ENCODE assay signal across 8 cellular contexts in genomic region chr10:110641256-110641655, GRCh38. TPM values are rescaled to one million over a fixed set of nuclear protein-coding genes. Genes with fewer than 3 reads are reported as not detected.
DNase-seq lines count a peak whose midpoint lies in the region; ATAC-seq and TF ChIP-seq lines count a peak whose summit lies in the region.

No MANE protein-coding gene starts in this region.

- no peaks in the 10 kb centered on the region for H4K20me1 ChIP-seq in OCI-LY1 (ENCODE audit: insufficient read depth, low read length)

- H3K9me3 ChIP-seq in OCI-LY1 (ENCODE audit: low read length) (no peaks in the 10 kb centered on the region), psoas muscle (no peaks in the 10 kb centered on the region)

- peak overlapping the region; percentile 26; the same call in 1 of the 2 replicates for H3K9ac ChIP-seq in OCI-LY1 (ENCODE audit: low read length)

- no peaks in the 10 kb centered on the region for H3K36me3 ChIP-seq in OCI-LY1 (ENCODE audit: insufficient read depth, low read length)
- no peaks in the 10 kb centered on the region for H3K36me3 ChIP-seq in brain microvascular endothelial cell (replicated peaks)
- no peaks in the 10 kb centered on the region for H3K36me3 ChIP-seq in psoas muscle (ENCODE audit: insufficient read depth in 1 of 2, low read depth in 1 of 2)

- DNase-seq in activated T-cell treated with anti-CD3 and anti-CD28 coated beads for 24 hours (ENCODE audit: low read depth) = peak; percentile 49
- no peak for DNase-seq in activated T-cell treated with anti-CD3 and anti-CD28 coated beads for 4 hours
- DNase-seq in brain microvascular endothelial cell = peak; percentile 51
- peak; percentile 41 to 59 for DNase-seq in psoas muscle
- DNase-seq in germinal center (ENCODE audit: low spot score) = no peak
- no peak for DNase-seq in HFFc6
- DNase-seq in NCI-H1105 treated with DMSO at 0.1 percent for 48 hours (lab: John Stamatoyannopoulos, UW) = no peak

- H3K4me1 ChIP-seq in OCI-LY1 (ENCODE audit: insufficient read depth, low read length, severe bottlenecking) = peaks cover 61% of the 10 kb centered on the region
- peaks cover 17% of the 10 kb centered on the region for H3K4me1 ChIP-seq in psoas muscle

- intact Hi-C loops in psoas muscle (cut with DNase I) = loop anchor here (5.0 kb wide), 2 partner anchors 36 to 41 kb away; no protein-coding TSS in a partner anchor

- H3K9me2 ChIP-seq in OCI-LY1 (ENCODE audit: low read depth, low read length) = no peaks in the 10 kb centered on the region

- H3K27ac ChIP-seq in OCI-LY1 (ENCODE audit: low read depth, low read length, poor library complexity, severe bottlenecking) = peak overlapping the region; percentile 89
- H3K27ac ChIP-seq in brain microvascular endothelial cell = no peak overlapping the region
- H3K27ac ChIP-seq in psoas muscle = peak overlapping the region; percentile 37

- H3K27me3 ChIP-seq in OCI-LY1 (ENCODE audit: insufficient read depth, low read length) (no peaks in the 10 kb centered on the region), brain microvascular endothelial cell (replicated peaks) (no peaks in the 10 kb centered on the region), psoas muscle (ENCODE audit: insufficient read depth in 3 of 3, low read length in 2 of 3) (peaks cover 0 to 4% (median 0%) of the 10 kb centered on the region in 3 donors)

- H2AFZ ChIP-seq in OCI-LY1 (ENCODE audit: low read length) = no peak overlapping the region

- peaks cover 27% of the 10 kb centered on the region; the same call in 1 of the 2 replicates for H3K4me1 Mint-ChIP-seq in HFFc6 (ENCODE audit: low read depth)

- H3K4me3 ChIP-seq in OCI-LY1 (ENCODE audit: low read depth, low read length, poor library complexity, severe bottlenecking) (peak overlapping the region; percentile 39), brain microvascular endothelial cell (ENCODE audit: low read depth, low read length) (no peak overlapping the region), psoas muscle (no peak overlapping the region)

- H3K4me2 ChIP-seq in OCI-LY1 (ENCODE audit: low read length) = peak overlapping the region; percentile 47

- no peak overlapping the region for H3K27ac Mint-ChIP-seq in HFFc6

- peak in 3 of 4 donors; percentile 31 to 66 (median 38) for ATAC-seq in psoas muscle

- H3K9me3 Mint-ChIP-seq in HFFc6 = no peaks in the 10 kb centered on the region

- H3F3A ChIP-seq in OCI-LY1 (ENCODE audit: insufficient read depth, low read length) = no peaks in the 10 kb centered on the region

- H3K36me3 Mint-ChIP-seq in HFFc6 (ENCODE audit: low read depth) = no peaks in the 10 kb centered on the region

- peaks cover 49% of the 10 kb centered on the region for H3K27me3 Mint-ChIP-seq in HFFc6 (ENCODE audit: insufficient read depth)

- in situ Hi-C loops in brain microvascular endothelial cell (cut with HindIII; ENCODE audit: low pct_ligation_motif_present, low sequenced_read_pairs) = no loop called here

- no peak overlapping the region for H3K4me3 Mint-ChIP-seq in HFFc6

- WGBS in psoas muscle, 3 donors = 48 to 61% (median 54%) methylated on average over 5 of the region's 5 CpGs

- no peak for TF ChIP-seq CTCF in OCI-LY1 (IDR thresholded peaks at IDR 0.05; ENCODE audit: low read length)
- no peak for TF ChIP-seq CTCF in brain microvascular endothelial cell (IDR thresholded peaks at IDR 0.05; ENCODE audit: low read depth, low read length, missing control alignments)
- no peak for TF ChIP-seq CTCF in psoas muscle (IDR thresholded peaks at IDR 0.05)
- TF ChIP-seq CTCF in HFFc6 (IDR thresholded peaks at IDR 0.05) = no peak

- H3K79me2 ChIP-seq in OCI-LY1 (ENCODE audit: insufficient read depth, low read length) = 0 out of 2 replicates have a peak, but pooled peaks cover 3% of the 10 kb centered on the region

RNA-seq across cellular contexts. Expression of gene RBM20, which starts 2.9 kb away (rescaled TPM):
- 10 to 100 TPM; 14.2 to 48.8 (median 25.1) TPM for total RNA-seq in psoas muscle
- 10 to 100 TPM in 1 of 3 donors, 1 to 10 TPM in 2; 1.6 to 11.7 (median 6.7) TPM for polyA plus RNA-seq in psoas muscle
- total RNA-seq in HFFc6 (2021; fragmentation: NEBNext Ultra II Directional; extraction: Animal tissue kit (Norgen Biotek cat#: 25700)) = not detected

Comparison
In these comparisons a context has a peak if more than half of its experiments do, and no peak if none do; other contexts are left out.
1. DNase-seq: peak in activated T-cell treated with anti-CD3 and anti-CD28 coated beads for 24 hours (single experiment), brain microvascular endothelial cell (single experiment) and psoas muscle (2 of 2); none in activated T-cell treated with anti-CD3 and anti-CD28 coated beads for 4 hours (single experiment), germinal center (single experiment), HFFc6 (single experiment) and NCI-H1105 treated with DMSO at 0.1 percent for 48 hours (single experiment).
2. RNA of gene RBM20, which starts 2.9 kb away (total RNA-seq): 14.2 to 48.8 TPM in psoas muscle; not detected in HFFc6; every median in the first group is over 10 times any median in the second.